In the genomic region with DNA sequence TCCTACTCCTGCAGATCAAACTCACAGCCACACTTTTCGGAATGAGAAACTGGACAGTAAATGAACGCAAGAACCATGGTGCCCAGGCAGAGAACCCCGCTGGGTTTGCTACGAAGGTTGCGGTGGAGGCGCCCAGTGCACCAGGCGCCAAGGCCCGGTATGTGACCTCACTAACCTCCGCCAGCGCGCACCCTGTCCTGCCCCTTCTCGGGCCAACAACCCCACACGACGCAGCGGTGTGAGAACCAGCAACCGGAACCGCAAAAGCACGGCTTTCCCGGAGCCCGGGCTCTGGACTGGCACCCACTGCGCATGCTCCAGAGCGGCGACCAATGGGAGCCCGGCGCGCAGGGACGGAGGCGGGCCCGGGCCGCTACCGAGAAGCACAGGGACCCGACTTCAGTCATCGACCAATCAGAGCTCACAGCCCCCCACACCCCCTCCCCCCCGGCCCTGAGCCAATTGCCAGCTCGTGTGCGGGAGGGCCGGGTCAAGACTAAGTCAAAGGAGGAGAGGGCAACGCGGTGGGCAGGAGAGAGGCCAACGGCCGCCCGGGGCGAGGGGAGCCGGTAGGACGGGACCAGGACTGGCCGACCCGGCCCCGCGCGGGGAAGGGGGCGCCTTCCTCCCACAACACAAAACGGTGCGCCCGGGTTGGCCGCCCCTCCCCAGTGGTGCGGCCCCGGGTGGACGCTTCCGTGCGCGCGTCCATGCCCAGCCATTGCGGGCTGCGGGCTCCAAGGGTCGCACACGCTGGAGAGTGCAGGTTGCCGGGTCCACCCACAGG, we compare ENCODE assay signal across 1 cellular context.
TF ChIP-seq lines count a peak whose summit lies in the region.

No MANE protein-coding gene starts in this region.

TF ChIP-seq in HEK293, 187 proteins besides CTCF, POLR2A, EP300 and RAD21 (continued from another document and continues in another):
- no peak for TF ChIP-seq ZNF10 (tag by site-specific recombination; IDR thresholded peaks at IDR 0.05)
- no peak for TF ChIP-seq ZNF174 (tag by site-specific recombination; IDR thresholded peaks at IDR 0.05)
- TF ChIP-seq, protein P1, sequence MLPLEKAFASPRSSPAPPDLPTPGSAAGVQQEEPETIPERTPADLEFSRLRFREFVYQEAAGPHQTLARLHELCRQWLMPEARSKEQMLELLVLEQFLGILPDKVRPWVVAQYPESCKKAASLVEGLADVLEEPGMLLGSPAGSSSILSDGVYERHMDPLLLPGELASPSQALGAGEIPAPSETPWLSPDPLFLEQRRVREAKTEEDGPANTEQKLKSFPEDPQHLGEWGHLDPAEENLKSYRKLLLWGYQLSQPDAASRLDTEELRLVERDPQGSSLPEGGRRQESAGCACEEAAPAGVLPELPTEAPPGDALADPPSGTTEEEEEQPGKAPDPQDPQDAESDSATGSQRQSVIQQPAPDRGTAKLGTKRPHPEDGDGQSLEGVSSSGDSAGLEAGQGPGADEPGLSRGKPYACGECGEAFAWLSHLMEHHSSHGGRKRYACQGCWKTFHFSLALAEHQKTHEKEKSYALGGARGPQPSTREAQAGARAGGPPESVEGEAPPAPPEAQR (tag by site-specific recombination; IDR thresholded peaks at IDR 0.05) = no peak
- peak; percentile 91 for TF ChIP-seq ZBTB1 (tag by site-specific recombination; IDR thresholded peaks at IDR 0.05)
- TF ChIP-seq BCL11A (tag by site-specific recombination; IDR thresholded peaks at IDR 0.05; ENCODE audit: low read depth) = peak; percentile 46; the same call in 1 of the 2 replicates
- TF ChIP-seq, protein P2, sequence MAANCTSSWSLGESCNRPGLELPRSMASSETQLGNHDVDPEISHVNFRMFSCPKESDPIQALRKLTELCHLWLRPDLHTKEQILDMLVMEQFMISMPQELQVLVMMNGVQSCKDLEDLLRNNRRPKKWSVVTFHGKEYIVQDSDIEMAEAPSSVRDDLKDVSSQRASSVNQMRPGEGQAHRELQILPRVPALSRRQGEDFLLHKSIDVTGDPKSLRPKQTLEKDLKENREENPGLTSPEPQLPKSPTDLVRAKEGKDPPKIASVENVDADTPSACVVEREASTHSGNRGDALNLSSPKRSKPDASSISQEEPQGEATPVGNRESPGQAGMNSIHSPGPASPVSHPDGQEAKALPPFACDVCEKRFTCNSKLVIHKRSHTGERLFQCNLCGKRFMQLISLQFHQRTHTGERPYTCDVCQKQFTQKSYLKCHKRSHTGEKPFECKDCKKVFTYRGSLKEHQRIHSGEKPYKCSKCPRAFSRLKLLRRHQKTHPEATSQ (tag by site-specific recombination; IDR thresholded peaks at IDR 0.05) = no peak
- TF ChIP-seq ZNF473 (tag by site-specific recombination; IDR thresholded peaks at IDR 0.05) = no peak
- no peak for TF ChIP-seq ZNF354C (tag by site-specific recombination; IDR thresholded peaks at IDR 0.05; ENCODE audit: borderline replicate concordance, low read depth)
- TF ChIP-seq, protein P3, sequence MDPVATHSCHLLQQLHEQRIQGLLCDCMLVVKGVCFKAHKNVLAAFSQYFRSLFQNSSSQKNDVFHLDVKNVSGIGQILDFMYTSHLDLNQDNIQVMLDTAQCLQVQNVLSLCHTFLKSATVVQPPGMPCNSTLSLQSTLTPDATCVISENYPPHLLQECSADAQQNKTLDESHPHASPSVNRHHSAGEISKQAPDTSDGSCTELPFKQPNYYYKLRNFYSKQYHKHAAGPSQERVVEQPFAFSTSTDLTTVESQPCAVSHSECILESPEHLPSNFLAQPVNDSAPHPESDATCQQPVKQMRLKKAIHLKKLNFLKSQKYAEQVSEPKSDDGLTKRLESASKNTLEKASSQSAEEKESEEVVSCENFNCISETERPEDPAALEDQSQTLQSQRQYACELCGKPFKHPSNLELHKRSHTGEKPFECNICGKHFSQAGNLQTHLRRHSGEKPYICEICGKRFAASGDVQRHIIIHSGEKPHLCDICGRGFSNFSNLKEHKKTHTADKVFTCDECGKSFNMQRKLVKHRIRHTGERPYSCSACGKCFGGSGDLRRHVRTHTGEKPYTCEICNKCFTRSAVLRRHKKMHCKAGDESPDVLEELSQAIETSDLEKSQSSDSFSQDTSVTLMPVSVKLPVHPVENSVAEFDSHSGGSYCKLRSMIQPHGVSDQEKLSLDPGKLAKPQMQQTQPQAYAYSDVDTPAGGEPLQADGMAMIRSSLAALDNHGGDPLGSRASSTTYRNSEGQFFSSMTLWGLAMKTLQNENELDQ (tag by site-specific recombination; IDR thresholded peaks at IDR 0.05; ENCODE audit: low read depth) = no peak
- no peak for TF ChIP-seq ZNF112 (tag by site-specific recombination; IDR thresholded peaks at IDR 0.05)
- TF ChIP-seq, protein P4, sequence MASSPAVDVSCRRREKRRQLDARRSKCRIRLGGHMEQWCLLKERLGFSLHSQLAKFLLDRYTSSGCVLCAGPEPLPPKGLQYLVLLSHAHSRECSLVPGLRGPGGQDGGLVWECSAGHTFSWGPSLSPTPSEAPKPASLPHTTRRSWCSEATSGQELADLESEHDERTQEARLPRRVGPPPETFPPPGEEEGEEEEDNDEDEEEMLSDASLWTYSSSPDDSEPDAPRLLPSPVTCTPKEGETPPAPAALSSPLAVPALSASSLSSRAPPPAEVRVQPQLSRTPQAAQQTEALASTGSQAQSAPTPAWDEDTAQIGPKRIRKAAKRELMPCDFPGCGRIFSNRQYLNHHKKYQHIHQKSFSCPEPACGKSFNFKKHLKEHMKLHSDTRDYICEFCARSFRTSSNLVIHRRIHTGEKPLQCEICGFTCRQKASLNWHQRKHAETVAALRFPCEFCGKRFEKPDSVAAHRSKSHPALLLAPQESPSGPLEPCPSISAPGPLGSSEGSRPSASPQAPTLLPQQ (tag by site-specific recombination; IDR thresholded peaks at IDR 0.05) = no peak; the same call in 1 of the 2 replicates
- TF ChIP-seq EGR2 (tag by site-specific recombination; IDR thresholded peaks at IDR 0.05; ENCODE audit: low read depth) = no peak
- TF ChIP-seq ZNF366 (tag by site-specific recombination; conservative IDR thresholded peaks at IDR 0.05) = no peak
- TF ChIP-seq ZNF621 (tag by site-specific recombination; IDR thresholded peaks at IDR 0.05) = no peak
- no peak for TF ChIP-seq ZNF785 (tag by site-specific recombination; IDR thresholded peaks at IDR 0.05)
- TF ChIP-seq, protein P5, sequence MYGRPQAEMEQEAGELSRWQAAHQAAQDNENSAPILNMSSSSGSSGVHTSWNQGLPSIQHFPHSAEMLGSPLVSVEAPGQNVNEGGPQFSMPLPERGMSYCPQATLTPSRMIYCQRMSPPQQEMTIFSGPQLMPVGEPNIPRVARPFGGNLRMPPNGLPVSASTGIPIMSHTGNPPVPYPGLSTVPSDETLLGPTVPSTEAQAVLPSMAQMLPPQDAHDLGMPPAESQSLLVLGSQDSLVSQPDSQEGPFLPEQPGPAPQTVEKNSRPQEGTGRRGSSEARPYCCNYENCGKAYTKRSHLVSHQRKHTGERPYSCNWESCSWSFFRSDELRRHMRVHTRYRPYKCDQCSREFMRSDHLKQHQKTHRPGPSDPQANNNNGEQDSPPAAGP (tag by site-specific recombination; IDR thresholded peaks at IDR 0.05) = 0 out of 2 replicates have a peak, but pooled peaks have one; percentile 14
- TF ChIP-seq ZNF140 (tag by site-specific recombination; IDR thresholded peaks at IDR 0.05) = no peak
- TF ChIP-seq ZBTB20 (tag by site-specific recombination; IDR thresholded peaks at IDR 0.05) = peak; percentile 87
- no peak for TF ChIP-seq ZNF521 (tag by site-specific recombination; IDR thresholded peaks at IDR 0.05)
- TF ChIP-seq, protein P6, sequence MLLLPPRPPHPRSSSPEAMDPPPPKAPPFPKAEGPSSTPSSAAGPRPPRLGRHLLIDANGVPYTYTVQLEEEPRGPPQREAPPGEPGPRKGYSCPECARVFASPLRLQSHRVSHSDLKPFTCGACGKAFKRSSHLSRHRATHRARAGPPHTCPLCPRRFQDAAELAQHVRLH (tag by site-specific recombination; IDR thresholded peaks at IDR 0.05) = no peak
- TF ChIP-seq ZFP69B (tag by site-specific recombination; IDR thresholded peaks at IDR 0.05) = no peak
- TF ChIP-seq YY2 (tag by site-specific recombination; IDR thresholded peaks at IDR 0.05) = peak; percentile 36; the same call in 1 of the 2 replicates
- TF ChIP-seq ZNF747 (tag by site-specific recombination; IDR thresholded peaks at IDR 0.05) = no peak
- TF ChIP-seq, protein P7, sequence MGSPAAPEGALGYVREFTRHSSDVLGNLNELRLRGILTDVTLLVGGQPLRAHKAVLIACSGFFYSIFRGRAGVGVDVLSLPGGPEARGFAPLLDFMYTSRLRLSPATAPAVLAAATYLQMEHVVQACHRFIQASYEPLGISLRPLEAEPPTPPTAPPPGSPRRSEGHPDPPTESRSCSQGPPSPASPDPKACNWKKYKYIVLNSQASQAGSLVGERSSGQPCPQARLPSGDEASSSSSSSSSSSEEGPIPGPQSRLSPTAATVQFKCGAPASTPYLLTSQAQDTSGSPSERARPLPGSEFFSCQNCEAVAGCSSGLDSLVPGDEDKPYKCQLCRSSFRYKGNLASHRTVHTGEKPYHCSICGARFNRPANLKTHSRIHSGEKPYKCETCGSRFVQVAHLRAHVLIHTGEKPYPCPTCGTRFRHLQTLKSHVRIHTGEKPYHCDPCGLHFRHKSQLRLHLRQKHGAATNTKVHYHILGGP (tag by site-specific recombination; IDR thresholded peaks at IDR 0.05) = no peak
- TF ChIP-seq ZNF701 (tag by site-specific recombination; IDR thresholded peaks at IDR 0.05) = no peak
- TF ChIP-seq ZNF707 (tag by site-specific recombination; IDR thresholded peaks at IDR 0.05) = no peak
- TF ChIP-seq REPIN1 (tag by site-specific recombination; IDR thresholded peaks at IDR 0.05; ENCODE audit: low read depth) = no peak
- no peak for TF ChIP-seq BCL11B (tag by site-specific recombination; IDR thresholded peaks at IDR 0.05; ENCODE audit: low read depth)
- TF ChIP-seq ZBTB21 (tag by site-specific recombination; IDR thresholded peaks at IDR 0.05) = no peak
- no peak for TF ChIP-seq ZNF529 (tag by site-specific recombination; IDR thresholded peaks at IDR 0.05; ENCODE audit: insufficient replicate concordance)
- no peak for TF ChIP-seq ZNF677 (tag by site-specific recombination; IDR thresholded peaks at IDR 0.05)
- peak; percentile 91 for TF ChIP-seq GLIS1 (tag by site-specific recombination; IDR thresholded peaks at IDR 0.05)
- no peak for TF ChIP-seq ZNF664 (tag by site-specific recombination; IDR thresholded peaks at IDR 0.05)
- no peak for TF ChIP-seq OSR2 (tag by site-specific recombination; IDR thresholded peaks at IDR 0.05)
- no peak for TF ChIP-seq ZNF624 (tag by site-specific recombination; IDR thresholded peaks at IDR 0.05)
- no peak for TF ChIP-seq ZNF19 (tag by site-specific recombination; IDR thresholded peaks at IDR 0.05; ENCODE audit: low read depth)
- TF ChIP-seq ZFP37 (tag by site-specific recombination; IDR thresholded peaks at IDR 0.05) = no peak
- TF ChIP-seq ZNF157 (tag by site-specific recombination; IDR thresholded peaks at IDR 0.05) = no peak
- peak; percentile 15; the same call in 1 of the 2 replicates for TF ChIP-seq ZNF76 (tag by site-specific recombination; IDR thresholded peaks at IDR 0.05; ENCODE audit: borderline replicate concordance, low read depth)
- TF ChIP-seq ZNF530 (tag by site-specific recombination; IDR thresholded peaks at IDR 0.05; ENCODE audit: low read depth) = no peak
- no peak for TF ChIP-seq ZNF548 (tag by site-specific recombination; IDR thresholded peaks at IDR 0.05)
- TF ChIP-seq KLF10 (tag by site-specific recombination; IDR thresholded peaks at IDR 0.05) = peak; percentile 81
- TF ChIP-seq ZNF571 (tag by site-specific recombination; IDR thresholded peaks at IDR 0.05) = no peak
- TF ChIP-seq, protein P8, sequence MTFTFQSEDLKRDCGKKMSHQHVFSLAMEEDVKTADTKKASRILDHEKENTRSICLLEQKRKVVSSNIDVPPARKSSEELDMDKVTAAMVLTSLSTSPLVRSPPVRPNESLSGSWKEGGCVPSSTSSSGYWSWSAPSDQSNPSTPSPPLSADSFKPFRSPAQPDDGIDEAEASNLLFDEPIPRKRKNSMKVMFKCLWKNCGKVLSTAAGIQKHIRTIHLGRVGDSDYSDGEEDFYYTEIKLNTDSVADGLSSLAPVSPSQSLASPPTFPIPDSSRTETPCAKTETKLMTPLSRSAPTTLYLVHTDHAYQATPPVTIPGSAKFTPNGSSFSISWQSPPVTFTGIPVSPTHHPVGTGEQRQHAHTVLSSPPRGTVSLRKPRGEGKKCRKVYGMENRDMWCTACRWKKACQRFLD (tag by site-specific recombination; IDR thresholded peaks at IDR 0.05) = no peak
- no peak for TF ChIP-seq ZNF202 (tag by site-specific recombination; IDR thresholded peaks at IDR 0.05; ENCODE audit: borderline replicate concordance)
- TF ChIP-seq ZNF670 (tag by site-specific recombination; IDR thresholded peaks at IDR 0.05; ENCODE audit: low read depth) = no peak
- TF ChIP-seq ZNF768 (tag by site-specific recombination; IDR thresholded peaks at IDR 0.05) = no peak
- TF ChIP-seq ZNF223 (tag by site-specific recombination; IDR thresholded peaks at IDR 0.05) = no peak
- TF ChIP-seq ZNF175 (tag by site-specific recombination; IDR thresholded peaks at IDR 0.05) = no peak
- 0 out of 2 replicates have a peak, but pooled peaks have one; percentile 12 for TF ChIP-seq ZNF2 (tag by site-specific recombination; IDR thresholded peaks at IDR 0.05)
- TF ChIP-seq ZNF501 (tag by site-specific recombination; IDR thresholded peaks at IDR 0.05) = 0 out of 2 replicates have a peak, but pooled peaks have one; percentile 38
- TF ChIP-seq, protein P9, sequence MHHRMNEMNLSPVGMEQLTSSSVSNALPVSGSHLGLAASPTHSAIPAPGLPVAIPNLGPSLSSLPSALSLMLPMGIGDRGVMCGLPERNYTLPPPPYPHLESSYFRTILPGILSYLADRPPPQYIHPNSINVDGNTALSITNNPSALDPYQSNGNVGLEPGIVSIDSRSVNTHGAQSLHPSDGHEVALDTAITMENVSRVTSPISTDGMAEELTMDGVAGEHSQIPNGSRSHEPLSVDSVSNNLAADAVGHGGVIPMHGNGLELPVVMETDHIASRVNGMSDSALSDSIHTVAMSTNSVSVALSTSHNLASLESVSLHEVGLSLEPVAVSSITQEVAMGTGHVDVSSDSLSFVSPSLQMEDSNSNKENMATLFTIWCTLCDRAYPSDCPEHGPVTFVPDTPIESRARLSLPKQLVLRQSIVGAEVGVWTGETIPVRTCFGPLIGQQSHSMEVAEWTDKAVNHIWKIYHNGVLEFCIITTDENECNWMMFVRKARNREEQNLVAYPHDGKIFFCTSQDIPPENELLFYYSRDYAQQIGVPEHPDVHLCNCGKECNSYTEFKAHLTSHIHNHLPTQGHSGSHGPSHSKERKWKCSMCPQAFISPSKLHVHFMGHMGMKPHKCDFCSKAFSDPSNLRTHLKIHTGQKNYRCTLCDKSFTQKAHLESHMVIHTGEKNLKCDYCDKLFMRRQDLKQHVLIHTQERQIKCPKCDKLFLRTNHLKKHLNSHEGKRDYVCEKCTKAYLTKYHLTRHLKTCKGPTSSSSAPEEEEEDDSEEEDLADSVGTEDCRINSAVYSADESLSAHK (tag by site-specific recombination; IDR thresholded peaks at IDR 0.05) = no peak
- no peak for TF ChIP-seq FEZF1 (tag by site-specific recombination; IDR thresholded peaks at IDR 0.05)
- TF ChIP-seq, protein P10, sequence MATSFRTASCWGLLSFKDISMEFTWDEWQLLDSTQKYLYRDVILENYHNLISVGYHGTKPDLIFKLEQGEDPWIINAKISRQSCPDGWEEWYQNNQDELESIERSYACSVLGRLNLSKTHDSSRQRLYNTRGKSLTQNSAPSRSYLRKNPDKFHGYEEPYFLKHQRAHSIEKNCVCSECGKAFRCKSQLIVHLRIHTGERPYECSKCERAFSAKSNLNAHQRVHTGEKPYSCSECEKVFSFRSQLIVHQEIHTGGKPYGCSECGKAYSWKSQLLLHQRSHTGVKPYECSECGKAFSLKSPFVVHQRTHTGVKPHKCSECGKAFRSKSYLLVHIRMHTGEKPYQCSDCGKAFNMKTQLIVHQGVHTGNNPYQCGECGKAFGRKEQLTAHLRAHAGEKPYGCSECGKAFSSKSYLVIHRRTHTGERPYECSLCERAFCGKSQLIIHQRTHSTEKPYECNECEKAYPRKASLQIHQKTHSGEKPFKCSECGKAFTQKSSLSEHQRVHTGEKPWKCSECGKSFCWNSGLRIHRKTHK (tag by site-specific recombination; IDR thresholded peaks at IDR 0.05) = no peak
